8 cellular contexts compared by ENCODE assay signal in genomic region chr15:90191795-90192494, GRCh38. TPM values are rescaled to one million over a fixed set of nuclear protein-coding genes. Genes with fewer than 3 reads are reported as not detected.
DNase-seq lines count a peak whose midpoint lies in the region; ATAC-seq lines count a peak whose summit lies in the region.

No MANE protein-coding gene starts in this region.

- in situ Hi-C loops in ACHN (cut with HindIII; ENCODE audit: low pct_ligation_motif_present, low pct_unique_long_range_greater_than_20kb, low sequenced_read_pairs): no loop called here

- peak; percentile 84 for DNase-seq in ACHN
- peak; percentile 42 to 94 for DNase-seq in NCI-H446 (lab: John Stamatoyannopoulos, UW)
- peak; percentile 40 to 43 for DNase-seq in activated T-cell treated with anti-CD3 and anti-CD28 coated beads, Interleukin-2, amount 50 U/mL, for 48 hours
- peak; percentile 87 for DNase-seq in Right ventricle myocardium inferior (ENCODE audit: missing footprints)
- peak; percentile 76 for DNase-seq in putamen (ENCODE audit: low spot score)
- DNase-seq in dedifferentiated amniotic fluid mesenchymal stem cell (ENCODE audit: extremely low spot score): no peak

- ATAC-seq in GM18867 (IDR thresholded peaks at IDR 0.05; ENCODE audit: unreplicated experiment) (peak; percentile 63), HG03196 (IDR thresholded peaks at IDR 0.05; ENCODE audit: unreplicated experiment) (peak; percentile 66), Right ventricle myocardium inferior (peak; percentile 85)

- intact Hi-C loops in Right ventricle myocardium inferior (cut with DNase I): no loop called here

RNA-seq across cellular contexts. Expression of gene SEMA4B, which starts 9.2 kb away (rescaled TPM):
- 27.7 TPM for total RNA-seq in Right ventricle myocardium inferior

RNA-seq across cellular contexts. Expression of gene CIB1, which starts 41.8 kb away (rescaled TPM):
- 73.2 TPM for total RNA-seq in Right ventricle myocardium inferior

RNA-seq across cellular contexts. Expression of gene GDPGP1, which starts 42.1 kb away (rescaled TPM):
- total RNA-seq in Right ventricle myocardium inferior: 9.8 TPM

RNA-seq across cellular contexts. Expression of gene TTLL13, which starts 57.4 kb away (rescaled TPM):
- total RNA-seq in Right ventricle myocardium inferior: not detected
